In the genomic region with DNA sequence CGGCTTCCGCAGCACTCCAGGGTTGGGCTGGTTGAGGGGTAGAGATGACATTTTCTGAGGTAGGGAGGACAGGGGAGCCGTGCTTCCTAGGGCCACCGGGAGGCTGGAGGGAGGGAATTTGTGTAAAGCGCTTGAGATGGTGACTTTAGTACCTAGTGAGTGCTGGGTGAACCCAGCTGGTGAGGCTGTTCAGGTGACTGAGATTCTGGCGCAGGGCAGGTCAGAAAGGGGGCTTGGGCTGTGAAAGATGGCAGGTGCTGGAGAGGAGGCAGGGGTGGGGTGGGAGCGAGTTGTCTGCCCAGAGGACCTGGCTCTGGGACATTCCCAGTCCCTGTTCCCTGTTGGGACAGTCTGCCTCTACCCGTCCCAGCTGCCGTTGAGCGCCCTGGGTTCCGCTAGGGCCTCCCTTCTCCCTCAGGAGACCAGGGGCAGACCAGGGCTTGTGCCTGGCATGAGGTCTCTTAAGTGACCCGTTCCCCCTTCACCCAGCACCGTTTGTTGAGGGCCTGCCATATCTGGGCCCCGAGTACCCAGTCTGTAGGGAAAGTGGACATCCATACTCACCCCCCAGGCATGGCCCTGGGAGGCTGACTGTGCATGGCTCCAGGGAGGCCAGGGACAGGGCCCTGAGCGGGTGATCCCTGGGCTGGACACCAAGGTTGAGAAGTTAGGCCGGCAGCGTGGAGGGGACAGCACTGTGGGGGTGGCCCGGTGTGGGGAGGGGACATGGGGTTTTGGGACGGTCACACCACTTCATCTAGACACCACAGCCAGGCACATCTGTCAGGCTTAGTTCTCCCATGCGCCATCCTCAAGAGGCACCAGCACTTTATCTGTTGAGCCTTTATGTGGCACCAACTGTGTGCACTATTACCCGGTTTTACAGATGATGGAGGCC, we compare ENCODE assay signal across 15 cellular contexts. TPM values are rescaled to one million over a fixed set of nuclear protein-coding genes. Genes with fewer than 3 reads are reported as not detected.
DNase-seq lines count a peak whose midpoint lies in the region; ATAC-seq, FAIRE-seq and TF ChIP-seq lines count a peak whose summit lies in the region.
"Had no signal": no experiment of that assay in that cellular context is flagged by ENCODE, and none has a peak within 500 bp of the region (broad histone marks: within the 10 kb centered on the region; RNA-seq: fewer than 3 reads in every experiment).

No MANE protein-coding gene starts in this region.

- POLR2A ChIA-PET in HCT116 (lab: Charles Lee) = interaction anchor here (1.7 kb wide), 1 partner anchor 9 kb away, joined by 6 read pairs; no protein-coding TSS in a partner anchor

- H3K9ac ChIP-seq in HCT116 (ENCODE audit: low read length) = no peak overlapping the region

- ATAC-seq in HCT116 (peak; percentile 8), mucosa of descending colon (no peak), HG03095 (IDR thresholded peaks at IDR 0.05; ENCODE audit: unreplicated experiment) (no peak)
- ATAC-seq in activated T-helper 17 cell treated with anti-CD3 and anti-CD28 coated beads, Interleukin-2, amount 50 U/mL, for 72 hours (replicated peaks) = no peak
- ATAC-seq: activated CD8-positive, alpha-beta T cell treated with anti-CD3 and anti-CD28 coated beads for 36 hours; left cardiac atrium had no signal

- H3K9me2 ChIP-seq in HCT116 (ENCODE audit: insufficient read depth) = no peaks in the 10 kb centered on the region

- CTCF ChIA-PET in HCT116 (lab: Charles Lee) = no interaction called here

- no TSS peak for BruUV-seq in HCT116 (replicated peaks; lab: Mats Ljungman, UMichigan)

- intact Hi-C loops in HCT116 (cut with micrococcal nuclease) = no loop called here
- intact Hi-C loops in mucosa of descending colon (cut with DNase I, micrococcal nuclease) = no loop called here
- intact Hi-C loops in transverse colon (cut with DNase I; ENCODE audit: low total_unique reads) = no loop called here

- H3K9me3 ChIP-seq in HCT116 (ENCODE audit: control insufficient read depth in 1 of 2, insufficient read depth in 1 of 2, low read depth in 1 of 2, low read length in 2 of 2) (no peaks in the 10 kb centered on the region), mucosa of descending colon (no peaks in the 10 kb centered on the region), transverse colon (no peaks in the 10 kb centered on the region)
- H3K9me3 ChIP-seq: tibial artery had no signal

- peaks cover 44% of the 10 kb centered on the region for H3K79me2 ChIP-seq in HCT116 (ENCODE audit: insufficient read depth, low read length)

- H3K4me3 ChIP-seq in HCT116 (replicated peaks in 1 of 2; ENCODE audit: low read depth in 1 of 2, low read length in 2 of 2) (no peak overlapping the region), mucosa of descending colon (no peak overlapping the region), transverse colon (no peak overlapping the region)
- H3K4me3 ChIP-seq: tibial artery had no signal

- no peaks in the 10 kb centered on the region for H4K20me1 ChIP-seq in HCT116 (ENCODE audit: insufficient read depth)

- no peak overlapping the region for H2AFZ ChIP-seq in HCT116 (ENCODE audit: low read depth, low read length, poor library complexity, severe bottlenecking)

- WGBS in transverse colon (ENCODE audit: low coverage in 1 of 2), 2 donors = 80 to 100% methylated on average over 2 to 21 of the region's 21 CpGs

- peak; percentile 17 for DNase-seq in D721Med (ENCODE audit: insufficient read length, low spot score)
- no peak for DNase-seq in HCT116 (ENCODE audit: low read depth, low spot score)
- peak in 2 of 3 donors; percentile 5 to 47 for DNase-seq in mucosa of descending colon
- no peak for DNase-seq in putamen (ENCODE audit: low spot score)
- no peak for DNase-seq in transverse colon
- DNase-seq in activated CD4-positive, CD25-positive, alpha-beta regulatory T cell treated with anti-CD3 and anti-CD28 coated beads, Interleukin-2, amount 50 U/mL, for 72 hours = no peak
- DNase-seq: activated CD8-positive, alpha-beta T cell treated with anti-CD3 and anti-CD28 coated beads for 36 hours; activated gamma-delta T cell; CD4-positive, alpha-beta memory T cell; left cardiac atrium; NCI-H2171 treated with DMSO at 0.1 percent for 48 hours had no signal

- peak overlapping the region; percentile 48 for H3K27ac Mint-ChIP-seq in activated T-helper 17 cell treated with anti-CD3 and anti-CD28 coated beads, Interleukin-2, amount 50 U/mL, for 72 hours
- H3K27ac Mint-ChIP-seq: activated CD8-positive, alpha-beta T cell treated with anti-CD3 and anti-CD28 coated beads for 36 hours had no signal

- H3K4me2 ChIP-seq in HCT116 (ENCODE audit: low read length) = no peak overlapping the region

- in situ Hi-C loops in transverse colon (cut with MboI; ENCODE audit: low pct_ligation_motif_present in 1 of 4, low pct_unique_long_range_greater_than_20kb in 1 of 4, low sequenced_read_pairs in 3 of 4) = loop anchor here in 1 of 4 donors (25.0 kb wide), 1 partner anchor 369 kb away; a partner anchor contains a TSS

- no peak for TF ChIP-seq RAD21 in HCT116 (IDR thresholded peaks at IDR 0.05; ENCODE audit: low read depth)

- H3K27me3 Mint-ChIP-seq in activated T-helper 17 cell treated with anti-CD3 and anti-CD28 coated beads, Interleukin-2, amount 50 U/mL, for 72 hours = no peaks in the 10 kb centered on the region
- H3K27me3 Mint-ChIP-seq: activated CD8-positive, alpha-beta T cell treated with anti-CD3 and anti-CD28 coated beads for 36 hours; CD4-positive, alpha-beta memory T cell had no signal

- H3K36me3 ChIP-seq in HCT116 (ENCODE audit: control insufficient read depth in 1 of 2, insufficient read depth in 2 of 2, low read length in 2 of 2) = peaks cover 6 to 20% of the 10 kb centered on the region in 2 experiments; a peak in 3 of 4 replicates
- H3K36me3 ChIP-seq in mucosa of descending colon (ENCODE audit: low read depth) = no peaks in the 10 kb centered on the region
- peaks cover 0 to 11% (median 2%) of the 10 kb centered on the region in 4 donors for H3K36me3 ChIP-seq in transverse colon

- H3K4me1 ChIP-seq in HCT116 (ENCODE audit: control insufficient read depth in 1 of 2, insufficient read depth in 2 of 2, low read length in 2 of 2) (peaks cover 9 to 35% of the 10 kb centered on the region in 2 experiments), mucosa of descending colon (ENCODE audit: low read depth) (peaks cover 14% of the 10 kb centered on the region), transverse colon (peaks cover 14 to 24% (median 21%) of the 10 kb centered on the region in 4 donors)

- H3K27ac ChIP-seq in HCT116 (ENCODE audit: low read depth, low read length) (peak overlapping the region; percentile 48), transverse colon (no peak overlapping the region)
- H3K27ac ChIP-seq: epithelial cell of prostate, tibial artery had no signal

- H3K4me1 Mint-ChIP-seq in activated T-helper 17 cell treated with anti-CD3 and anti-CD28 coated beads, Interleukin-2, amount 50 U/mL, for 72 hours = peaks cover 9% of the 10 kb centered on the region

- H3K27me3 ChIP-seq in HCT116 (ENCODE audit: insufficient read depth, low read length) = no peaks in the 10 kb centered on the region
- H3K27me3 ChIP-seq in transverse colon = no peaks in the 10 kb centered on the region
- H3K27me3 ChIP-seq: tibial artery had no signal

- no peak for FAIRE-seq in D721Med (lab: Jason Lieb, UNC)

- H3K36me3 Mint-ChIP-seq in activated T-helper 17 cell treated with anti-CD3 and anti-CD28 coated beads, Interleukin-2, amount 50 U/mL, for 72 hours (ENCODE audit: low read depth) = peaks cover 63% of the 10 kb centered on the region

- no peak overlapping the region for H3K4me3 Mint-ChIP-seq in activated T-helper 17 cell treated with anti-CD3 and anti-CD28 coated beads, Interleukin-2, amount 50 U/mL, for 72 hours
- H3K4me3 Mint-ChIP-seq: activated CD8-positive, alpha-beta T cell treated with anti-CD3 and anti-CD28 coated beads for 36 hours had no signal

- TF ChIP-seq EP300 in transverse colon (IDR thresholded peaks at IDR 0.05; ENCODE audit: low read depth) = no peak

- TF ChIP-seq CTCF in D721Med (IDR thresholded peaks at IDR 0.05; ENCODE audit: insufficient read depth, missing control alignments) (no peak), HCT116 (IDR thresholded peaks at IDR 0.05 in 2 of 3, conservative IDR thresholded peaks at IDR 0.05 in 1 of 3; ENCODE audit: borderline replicate concordance in 1 of 3, insufficient read depth in 1 of 3, low read depth in 2 of 3, low read length in 2 of 3) (no peak), mucosa of descending colon (IDR thresholded peaks at IDR 0.05) (no peak), transverse colon (IDR thresholded peaks at IDR 0.05) (no peak)

- RAD21 ChIA-PET in HCT116 (lab: Charles Lee; ENCODE audit: low non-redundant PET in 1 of 2, low total read pairs in 2 of 2, uncharacterized antibody in 2 of 2, unreplicated experiment in 2 of 2) = no interaction called here

- TF ChIP-seq POLR2A in HCT116 (IDR thresholded peaks at IDR 0.05; ENCODE audit: borderline replicate concordance, extremely low read depth, insufficient read depth, insufficient read length) = peak; percentile 21
- TF ChIP-seq POLR2A in transverse colon (IDR thresholded peaks at IDR 0.05) = no peak

- no peaks in the 10 kb centered on the region for H3K9me3 Mint-ChIP-seq in activated T-helper 17 cell treated with anti-CD3 and anti-CD28 coated beads, Interleukin-2, amount 50 U/mL, for 72 hours
- H3K9me3 Mint-ChIP-seq: activated CD8-positive, alpha-beta T cell treated with anti-CD3 and anti-CD28 coated beads for 36 hours had no signal

RNA-seq across cellular contexts. Expression of a gene that starts 5.0 kb away (rescaled TPM):
- total RNA-seq in HCT116 (2021; ENCODE audit: unreplicated experiment) = 236 TPM
- polyA plus RNA-seq in HCT116 (2012) = 179 and 183 TPM in 2 replicates
- 100 to 1,000 TPM in 1 of 2 donors, 10 to 100 TPM in 1; 82.7 to 109 TPM for total RNA-seq in activated T-helper 17 cell treated with anti-CD3 and anti-CD28 coated beads, Interleukin-2, amount 50 U/mL, for 72 hours
- total RNA-seq in mucosa of descending colon = 100 to 1,000 TPM in 2 of 3 donors, 10 to 100 TPM in 1; 92.8 to 171 (median 107) TPM
- 100 to 1,000 TPM in 1 of 4 donors, 10 to 100 TPM in 3; 62.3 to 203 (median 66.8) TPM for total RNA-seq in transverse colon

RNA-seq across cellular contexts. Expression of a gene that starts 11.5 kb away (rescaled TPM):
- total RNA-seq in HCT116 (2021; ENCODE audit: unreplicated experiment) (129 TPM), mucosa of descending colon (100 to 1,000 TPM in 2 of 3 donors, 10 to 100 TPM in 1; 84.3 to 114 (median 111) TPM), transverse colon (100 to 1,000 TPM in 2 of 4 donors, 10 to 100 TPM in 2; 60.8 to 128 (median 99.6) TPM)
- polyA plus RNA-seq in HCT116 (2012) = 53.4 and 61.0 TPM in 2 replicates
- 100 to 1,000 TPM; 100 to 111 TPM for total RNA-seq in activated T-helper 17 cell treated with anti-CD3 and anti-CD28 coated beads, Interleukin-2, amount 50 U/mL, for 72 hours

RNA-seq across cellular contexts. Expression of a gene that starts 21.2 kb away (rescaled TPM):
- total RNA-seq in HCT116 (2021; ENCODE audit: unreplicated experiment) = 70.6 TPM
- polyA plus RNA-seq in HCT116 (2012) = 49.3 and 54.5 TPM in 2 replicates
- total RNA-seq in activated T-helper 17 cell treated with anti-CD3 and anti-CD28 coated beads, Interleukin-2, amount 50 U/mL, for 72 hours = 10 to 100 TPM; 33.8 to 72.8 TPM
- total RNA-seq in mucosa of descending colon = 10 to 100 TPM; 38.8 to 44.0 (median 42.3) TPM
- total RNA-seq in transverse colon = 10 to 100 TPM; 15.3 to 29.7 (median 22.7) TPM

RNA-seq across cellular contexts. Expression of a gene that starts 21.6 kb away (rescaled TPM):
- total RNA-seq in HCT116 (2021; ENCODE audit: unreplicated experiment) (32.9 TPM), mucosa of descending colon (10 to 100 TPM; 33.7 to 55.7 (median 45.1) TPM), transverse colon (10 to 100 TPM; 26.4 to 80.8 (median 47.9) TPM)
- polyA plus RNA-seq in HCT116 (2012) = 25.9 and 27.8 TPM in 2 replicates
- 10 to 100 TPM; 21.4 to 57.4 TPM for total RNA-seq in activated T-helper 17 cell treated with anti-CD3 and anti-CD28 coated beads, Interleukin-2, amount 50 U/mL, for 72 hours

RNA-seq across cellular contexts. Expression of a gene that starts 37.8 kb away (rescaled TPM):
- 77.7 TPM for total RNA-seq in HCT116 (2021; ENCODE audit: unreplicated experiment)
- polyA plus RNA-seq in HCT116 (2012) = 56.6 and 62.7 TPM in 2 replicates
- 10 to 100 TPM; 55.6 to 56.1 TPM for total RNA-seq in activated T-helper 17 cell treated with anti-CD3 and anti-CD28 coated beads, Interleukin-2, amount 50 U/mL, for 72 hours
- 10 to 100 TPM; 54.7 to 57.4 (median 55.2) TPM for total RNA-seq in mucosa of descending colon
- 10 to 100 TPM; 26.9 to 46.6 (median 38.7) TPM for total RNA-seq in transverse colon

Comparison
In these comparisons a context has a peak if more than half of its experiments do, and no peak if none do; other contexts are left out.
1. DNase-seq: peak in D721Med (single experiment) and mucosa of descending colon (2 of 3); none in HCT116 (single experiment), putamen (single experiment), transverse colon (single experiment) and activated CD4-positive, CD25-positive, alpha-beta regulatory T cell treated with anti-CD3 and anti-CD28 coated beads, Interleukin-2, amount 50 U/mL, for 72 hours (single experiment).